8 cellular contexts compared by ENCODE assay signal in genomic region chr5:77086611-77087483, GRCh38. TPM values are rescaled to one million over a fixed set of nuclear protein-coding genes. Genes with fewer than 3 reads are reported as not detected.
A peak's percentile ranks its signal among the peaks of the same experiment; 100 is the strongest.
DNase-seq lines count a peak whose midpoint lies in the region; ATAC-seq, FAIRE-seq and TF ChIP-seq lines count a peak whose summit lies in the region.

TSS of gene ZBED3 (minus strand) at chr5:77087285. CDS start at chr5:77077878, 9,407 bp downstream.

- H3K9me3 Mint-ChIP-seq in chondrocyte (ENCODE audit: low read depth), result no peaks in the 10 kb centered on the region

- peak within 1 kb of the TSS; percentile 91 for H3K27ac ChIP-seq in 22Rv1

- peak within 1 kb of the TSS; percentile 100 for H3K27ac Mint-ChIP-seq in chondrocyte (ENCODE audit: unreplicated experiment)

- H3K36me3 ChIP-seq in kidney epithelial cell (ENCODE audit: control insufficient read depth, insufficient read depth, low read length), result no peaks in the 10 kb centered on the region

- peaks cover 7% of the 10 kb centered on the region for H3K36me3 Mint-ChIP-seq in chondrocyte (ENCODE audit: low read depth)

- DNase-seq in GM18507 (ENCODE audit: extremely low spot score, insufficient read length, low read depth) (peak; percentile 25), NCI-H345 (lab: John Stamatoyannopoulos, UW) (peak; percentile 42), chondrocyte (ENCODE audit: low spot score) (peak; percentile 89), kidney epithelial cell (ENCODE audit: low read depth) (peak; percentile 79)
- DNase-seq in activated CD4-positive, alpha-beta T cell treated with anti-CD3 and anti-CD28 coated beads for 1 hour, result peak; percentile 26
- peak; percentile 61 for DNase-seq in stimulated activated CD4-positive, alpha-beta T cell treated with anti-CD3 and anti-CD28 coated beads, Interleukin-15, amount 100 ng/mL, for 24 hours

- FAIRE-seq in GM18507 (lab: Jason Lieb, UNC), result peak; percentile 71

- no peaks in the 10 kb centered on the region for H3K27me3 ChIP-seq in kidney epithelial cell (ENCODE audit: control insufficient read depth, insufficient read depth, low read length)

- peak within 1 kb of the TSS; percentile 74 for H3K4me3 ChIP-seq in kidney epithelial cell (ENCODE audit: low read depth, low read length)

- peaks cover 33% of the 10 kb centered on the region for H3K4me1 Mint-ChIP-seq in chondrocyte (ENCODE audit: low read depth)

- TF ChIP-seq CTCF in 22Rv1 (IDR thresholded peaks at IDR 0.05) (peak; percentile 52), chondrocyte (IDR thresholded peaks at IDR 0.05) (peak; percentile 74), kidney epithelial cell (IDR thresholded peaks at IDR 0.05; ENCODE audit: insufficient read depth, low read length, poor library complexity, severe bottlenecking) (peak; percentile 51)

- no peaks in the 10 kb centered on the region for H3K27me3 Mint-ChIP-seq in chondrocyte (ENCODE audit: low read depth)

- peak within 1 kb of the TSS; percentile 89 for H3K4me3 Mint-ChIP-seq in chondrocyte (ENCODE audit: unreplicated experiment)

- ATAC-seq in HG03066 (IDR thresholded peaks at IDR 0.05; ENCODE audit: low read depth, unreplicated experiment), result peak; percentile 76

RNA-seq across cellular contexts. Expression of gene ZBED3, which starts in this region (rescaled TPM):
- total RNA-seq in chondrocyte (10.7 to 15.8 TPM (median 14.7 TPM) in 3 replicates), kidney epithelial cell (6.0 and 9.8 TPM in 2 replicates)

Comparison
In these comparisons a context has a peak if more than half of its experiments do, and no peak if none do; other contexts are left out.
1. Peak in every context shown above with its lines: DNase-seq, ATAC-seq, H3K4me3 ChIP-seq and H3K27ac ChIP-seq.
2. DNase-seq: peak in every context shown above with its lines; median percentile 89 in chondrocyte; 79 in kidney epithelial cell; 61 in stimulated activated CD4-positive, alpha-beta T cell treated with anti-CD3 and anti-CD28 coated beads, Interleukin-15, amount 100 ng/mL, for 24 hours; 42 in NCI-H345; 26 in activated CD4-positive, alpha-beta T cell treated with anti-CD3 and anti-CD28 coated beads for 1 hour; 25 in GM18507.